In genomic region chr18:58396966-58397365, GRCh38 we compare ENCODE assay signal across 26 cellular contexts.
"Had no signal": no experiment of that assay in that cellular context is flagged by ENCODE, and none has a peak within 500 bp of the region (broad histone marks: within the 10 kb centered on the region; RNA-seq: fewer than 3 reads in every experiment).

No MANE protein-coding gene starts in this region.

- H3K27me3 Mint-ChIP-seq: activated naive CD8-positive, alpha-beta T cell treated with anti-CD3 and anti-CD28 coated beads, Interleukin-2, amount 50 U/mL, for 24 hours; T-cell had no signal

- H3K27ac Mint-ChIP-seq: activated CD8-positive, alpha-beta T cell treated with anti-CD3 and anti-CD28 coated beads, Interleukin-2, amount 10 ng/mL, durations not matched to agents 7 days and 5 days; activated naive CD4-positive, alpha-beta T cell treated with anti-CD3 and anti-CD28 coated beads, Interleukin-2, amount 50 U/mL, for 72 hours; activated naive CD8-positive, alpha-beta T cell treated with anti-CD3 and anti-CD28 coated beads, Interleukin-2, amount 50 U/mL, for 24 hours had no signal

- DNase-seq: activated CD4-positive, alpha-beta T cell treated with anti-CD3 and anti-CD28 coated beads for 4 hours; activated CD8-positive, alpha-beta memory T cell treated with anti-CD3 and anti-CD28 coated beads, Interleukin-2, amount 50 U/mL, for 48 hours; activated CD8-positive, alpha-beta T cell treated with anti-CD3 and anti-CD28 coated beads, Interleukin-2, amount 10 ng/mL, durations not matched to agents 7 days and 5 days; activated effector memory CD4-positive, alpha-beta T cell treated with Interleukin-2 at 50 U/mL for 16 hours; activated naive CD4-positive, alpha-beta T cell treated with Interleukin-2 at 50 U/mL for 16 hours; activated naive CD8-positive, alpha-beta T cell treated with anti-CD3 and anti-CD28 coated beads, Interleukin-2, amount 50 U/mL, for 24 hours; activated T-cell treated with anti-CD3 and anti-CD28 coated beads, Interleukin-2, amount 50 U/mL, for 1 hour; amniotic stem cell; body of pancreas; NCI-H1092; NCI-H1930; NCI-H2171; NCI-H2227 treated with DMSO at 0.1 percent for 48 hours; NCI-H446 treated with DMSO at 0.1 percent for 48 hours; NCI-H524 treated with DMSO at 0.1 percent for 48 hours; NCI-H748 treated with DMSO at 0.1 percent for 48 hours; OCI-M1; RPMI8226; T-cell had no signal

- H3K9me3 ChIP-seq: ascending aorta, body of pancreas had no signal

- H3K4me3 Mint-ChIP-seq: activated CD8-positive, alpha-beta T cell treated with anti-CD3 and anti-CD28 coated beads, Interleukin-2, amount 10 ng/mL, durations not matched to agents 7 days and 5 days; activated naive CD8-positive, alpha-beta T cell treated with anti-CD3 and anti-CD28 coated beads, Interleukin-2, amount 50 U/mL, for 24 hours; T-cell had no signal

- H3K27ac ChIP-seq: ascending aorta, body of pancreas, KMS-11, SK-N-MC had no signal

- H3K4me1 ChIP-seq: ascending aorta had no signal

- H3K9me3 Mint-ChIP-seq: activated naive CD4-positive, alpha-beta T cell treated with anti-CD3 and anti-CD28 coated beads, Interleukin-2, amount 50 U/mL, for 72 hours; activated naive CD8-positive, alpha-beta T cell treated with anti-CD3 and anti-CD28 coated beads, Interleukin-2, amount 50 U/mL, for 24 hours; T-cell had no signal

- ATAC-seq: activated CD4-positive, CD25-positive, alpha-beta regulatory T cell treated with anti-CD3 and anti-CD28 coated beads, Interleukin-2, amount 50 U/mL, for 24 hours; activated CD8-positive, alpha-beta T cell treated with anti-CD3 and anti-CD28 coated beads, Interleukin-2, amount 10 ng/mL, durations not matched to agents 7 days and 5 days; activated naive CD4-positive, alpha-beta T cell treated with anti-CD3 and anti-CD28 coated beads, Interleukin-2, amount 50 U/mL, for 72 hours; activated naive CD8-positive, alpha-beta T cell treated with anti-CD3 and anti-CD28 coated beads, Interleukin-2, amount 50 U/mL, for 24 hours; body of pancreas; Panc1; Right ventricle myocardium inferior; T-cell had no signal

- H3K27me3 ChIP-seq: ascending aorta, body of pancreas had no signal

- H3K36me3 Mint-ChIP-seq: activated naive CD4-positive, alpha-beta T cell treated with anti-CD3 and anti-CD28 coated beads, Interleukin-2, amount 50 U/mL, for 72 hours had no signal

- H3K4me3 ChIP-seq: ascending aorta, body of pancreas, SK-N-MC had no signal

- H3K4me2 ChIP-seq: KMS-11 had no signal

- H3K36me3 ChIP-seq: ascending aorta had no signal

- H3K9ac ChIP-seq: KMS-11 had no signal
